ENCODE assay signal across 8 cellular contexts in genomic region chr2:201151127-201152074, GRCh38. TPM values are rescaled to one million over a fixed set of nuclear protein-coding genes. Genes with fewer than 3 reads are reported as not detected.
DNase-seq lines count a peak whose midpoint lies in the region; ATAC-seq, FAIRE-seq and TF ChIP-seq lines count a peak whose summit lies in the region.

No MANE protein-coding gene starts in this region.

- FAIRE-seq in HTR-8/SVneo (lab: Jason Lieb, UNC): no peak

- H3K4me3 ChIP-seq in thyroid gland (replicated peaks in 1 of 3) (no peak overlapping the region), endodermal cell (ENCODE audit: low read length) (no peak overlapping the region)

- H3K27me3 ChIP-seq in thyroid gland (no peaks in the 10 kb centered on the region), endodermal cell (ENCODE audit: control insufficient read depth, insufficient read depth, low read length, poor library complexity, severe bottlenecking) (no peaks in the 10 kb centered on the region)

- TF ChIP-seq CTCF in thyroid gland (IDR thresholded peaks at IDR 0.05) (no peak), endodermal cell (conservative IDR thresholded peaks at IDR 0.05) (no peak)

- no peak overlapping the region for H3K9ac ChIP-seq in endodermal cell (ENCODE audit: extremely low read depth, low read length, poor library complexity, severe bottlenecking)

- H3K9me3 ChIP-seq in thyroid gland (no peaks in the 10 kb centered on the region), endodermal cell (ENCODE audit: control insufficient read depth, low read length) (no peaks in the 10 kb centered on the region)

- H3K4me3 Mint-ChIP-seq in activated T-helper 2 cell treated with anti-CD3 and anti-CD28 coated beads, Interferon-gamma antibody, Interleukin-2, Interleukin-4, amounts not matched to agents 10 μg/mL and 5 μg/mL and 100 μg/mL, durations not matched to agents 14 hours and 24 hours and 36 hours (ENCODE audit: low read depth): no peak overlapping the region
- H3K4me3 Mint-ChIP-seq in immature natural killer cell (peak overlapping the region in 2 of 5 donors; percentile 10 to 37), endodermal cell (no peak overlapping the region)

- peaks cover 29% of the 10 kb centered on the region for H3K4me1 Mint-ChIP-seq in activated T-helper 2 cell treated with anti-CD3 and anti-CD28 coated beads, Interferon-gamma antibody, Interleukin-2, Interleukin-4, amounts not matched to agents 10 μg/mL and 5 μg/mL and 100 μg/mL, durations not matched to agents 14 hours and 24 hours and 36 hours (ENCODE audit: low read depth)
- peaks cover 42 to 67% of the 10 kb centered on the region in 2 donors for H3K4me1 Mint-ChIP-seq in immature natural killer cell
- H3K4me1 Mint-ChIP-seq in endodermal cell: peaks cover 28% of the 10 kb centered on the region

- peak; percentile 82 for ATAC-seq in GM21423 (IDR thresholded peaks at IDR 0.05; ENCODE audit: unreplicated experiment)

- in situ Hi-C loops in Caki2 (cut with HindIII; ENCODE audit: low pct_unique_long_range_greater_than_20kb, low sequenced_read_pairs): loop anchor here (5.0 kb wide), 1 partner anchor 34 kb away; the partner anchor contains the start of gene CFLAR

- H3K36me3 ChIP-seq in thyroid gland (peaks cover 34 to 38% of the 10 kb centered on the region in 2 donors), endodermal cell (ENCODE audit: control insufficient read depth, insufficient read depth, low read length) (peaks cover 74% of the 10 kb centered on the region)

- no peak for TF ChIP-seq POLR2A in thyroid gland (IDR thresholded peaks at IDR 0.05)

- H3K36me3 Mint-ChIP-seq in activated T-helper 2 cell treated with anti-CD3 and anti-CD28 coated beads, Interferon-gamma antibody, Interleukin-2, Interleukin-4, amounts not matched to agents 10 μg/mL and 5 μg/mL and 100 μg/mL, durations not matched to agents 14 hours and 24 hours and 36 hours (ENCODE audit: low read depth): peaks cover 80% of the 10 kb centered on the region
- H3K36me3 Mint-ChIP-seq in immature natural killer cell (peaks cover 7 to 51% (median 36%) of the 10 kb centered on the region in 3 donors), endodermal cell (ENCODE audit: low read depth) (peaks cover 69% of the 10 kb centered on the region)

- H3K27ac ChIP-seq in thyroid gland (peak overlapping the region; percentile 33 to 88 (median 83)), endodermal cell (ENCODE audit: low read depth, low read length) (no peak overlapping the region)

- DNase-seq in Caki2 (ENCODE audit: low read depth) (peak; percentile 95), HTR-8/SVneo (ENCODE audit: insufficient read length, low spot score) (peak; percentile 84), immature natural killer cell (no peak), thyroid gland (no peak), NCI-H1417 treated with DMSO at 0.1 percent for 48 hours (lab: John Stamatoyannopoulos, UW) (no peak), endodermal cell (no peak)
- no peak for DNase-seq in activated T-helper 2 cell treated with anti-CD3 and anti-CD28 coated beads, Interferon-gamma antibody, Interleukin-2, Interleukin-4, amounts not matched to agents 10 μg/mL and 5 μg/mL and 100 μg/mL, durations not matched to agents 14 hours and 24 hours and 36 hours (ENCODE audit: low spot score)

- H3K4me1 ChIP-seq in thyroid gland (peaks cover 30 to 48% of the 10 kb centered on the region in 2 donors), endodermal cell (ENCODE audit: control insufficient read depth, insufficient read depth, low read length) (peaks cover 9% of the 10 kb centered on the region)

- H3K9me3 Mint-ChIP-seq in activated T-helper 2 cell treated with anti-CD3 and anti-CD28 coated beads, Interferon-gamma antibody, Interleukin-2, Interleukin-4, amounts not matched to agents 10 μg/mL and 5 μg/mL and 100 μg/mL, durations not matched to agents 14 hours and 24 hours and 36 hours: no peaks in the 10 kb centered on the region
- H3K9me3 Mint-ChIP-seq in immature natural killer cell (no peaks in the 10 kb centered on the region), endodermal cell (peaks cover 1% of the 10 kb centered on the region)

- 64 to 75% methylated on average over 9 of the region's 9 CpGs for WGBS in thyroid gland, 2 donors
- WGBS in endodermal cell (ENCODE audit: insufficient coverage in 1 of 2, insufficient read length in 1 of 2), 2 experiments: 93 to 98% methylated on average over 5 to 7 of the region's 9 CpGs

- H3K27ac Mint-ChIP-seq in activated T-helper 2 cell treated with anti-CD3 and anti-CD28 coated beads, Interferon-gamma antibody, Interleukin-2, Interleukin-4, amounts not matched to agents 10 μg/mL and 5 μg/mL and 100 μg/mL, durations not matched to agents 14 hours and 24 hours and 36 hours: peak overlapping the region; percentile 70
- H3K27ac Mint-ChIP-seq in immature natural killer cell: peak overlapping the region; percentile 81 to 93 (median 90)
- no peak overlapping the region for H3K27ac Mint-ChIP-seq in endodermal cell

- no peaks in the 10 kb centered on the region for H3K27me3 Mint-ChIP-seq in activated T-helper 2 cell treated with anti-CD3 and anti-CD28 coated beads, Interferon-gamma antibody, Interleukin-2, Interleukin-4, amounts not matched to agents 10 μg/mL and 5 μg/mL and 100 μg/mL, durations not matched to agents 14 hours and 24 hours and 36 hours (ENCODE audit: low read depth)
- H3K27me3 Mint-ChIP-seq in immature natural killer cell (ENCODE audit: low read depth in 3 of 3) (no peaks in the 10 kb centered on the region), endodermal cell (ENCODE audit: insufficient read depth) (no peaks in the 10 kb centered on the region)

- intact Hi-C loops in activated T-helper 2 cell treated with anti-CD3 and anti-CD28 coated beads, Interferon-gamma antibody, Interleukin-2, Interleukin-4, amounts not matched to agents 10 μg/mL and 5 μg/mL and 100 μg/mL, durations not matched to agents 14 hours and 24 hours and 36 hours (cut with micrococcal nuclease): loop anchor here (2.0 kb wide), 1 partner anchor 21 kb away; no protein-coding TSS in a partner anchor
- intact Hi-C loops in thyroid gland (cut with DNase I): no loop called here

RNA-seq across cellular contexts. Expression of gene CASP10, which starts 31.5 kb away (rescaled TPM):
- total RNA-seq in Caki2 (2014; rRNA removed; shearing (Covaris generic); ENCODE audit: low replicate concordance): 7.3 and 8.5 TPM in 2 replicates
- 14.3 and 17.3 TPM in 2 replicates for total RNA-seq in activated T-helper 2 cell treated with anti-CD3 and anti-CD28 coated beads, Interferon-gamma antibody, Interleukin-2, Interleukin-4, amounts not matched to agents 10 μg/mL and 5 μg/mL and 100 μg/mL, durations not matched to agents 14 hours and 24 hours and 36 hours
- polyA plus RNA-seq in immature natural killer cell: 10 to 100 TPM; 13.5 to 37.4 (median 19.8) TPM
- total RNA-seq in thyroid gland (10 to 100 TPM; 12.4 to 23.0 (median 20.0) TPM), endodermal cell (10 to 100 TPM in 1 of 2 donors, 1 to 10 TPM in 1; 6.0 to 24.5 TPM)
- polyA plus RNA-seq in endodermal cell (2013, experiment 1 of 2): 0.93 TPM
- 0.99 TPM for polyA plus RNA-seq in endodermal cell (2013, experiment 2 of 2)

RNA-seq across cellular contexts. Expression of gene CFLAR, which starts 35.4 kb away (rescaled TPM):
- total RNA-seq in Caki2 (2014; rRNA removed; shearing (Covaris generic); ENCODE audit: low replicate concordance): 99.7 and 108 TPM in 2 replicates
- 255 and 268 TPM in 2 replicates for total RNA-seq in activated T-helper 2 cell treated with anti-CD3 and anti-CD28 coated beads, Interferon-gamma antibody, Interleukin-2, Interleukin-4, amounts not matched to agents 10 μg/mL and 5 μg/mL and 100 μg/mL, durations not matched to agents 14 hours and 24 hours and 36 hours
- polyA plus RNA-seq in immature natural killer cell: 100 to 1,000 TPM; 167 to 262 (median 242) TPM
- total RNA-seq in thyroid gland: 100 to 1,000 TPM; 157 to 492 (median 249) TPM
- 100 to 1,000 TPM; 168 to 197 TPM for total RNA-seq in endodermal cell
- polyA plus RNA-seq in endodermal cell (2013, experiment 1 of 2): 29.0 TPM
- 34.7 TPM for polyA plus RNA-seq in endodermal cell (2013, experiment 2 of 2)

Comparison
In these comparisons a context has a peak if more than half of its experiments do, and no peak if none do; other contexts are left out.
1. DNase-seq: peak in Caki2 (single experiment) and HTR-8/SVneo (single experiment); none in activated T-helper 2 cell treated with anti-CD3 and anti-CD28 coated beads, Interferon-gamma antibody, Interleukin-2, Interleukin-4, amounts not matched to agents 10 μg/mL and 5 μg/mL and 100 μg/mL, durations not matched to agents 14 hours and 24 hours and 36 hours (single experiment), immature natural killer cell (0 of 3), thyroid gland (0 of 2), NCI-H1417 treated with DMSO at 0.1 percent for 48 hours (single experiment) and endodermal cell (single experiment).